ENCODE assay signal across 1 cellular context in genomic region chr17:60720763-60721531, GRCh38.
TF ChIP-seq lines count a peak whose summit lies in the region.

No MANE protein-coding gene starts in this region.

TF ChIP-seq in GM23338, 12 proteins besides CTCF, POLR2A, EP300 and RAD21 (continued from another document):
- TF ChIP-seq ZNF462 (CRISPR knock-in tag; IDR thresholded peaks at IDR 0.05), result no peak
- no peak for TF ChIP-seq ZNF331 (CRISPR knock-in tag; IDR thresholded peaks at IDR 0.05; ENCODE audit: low read depth)
